8 cellular contexts compared by ENCODE assay signal in genomic region chr22:46149493-46149997, GRCh38. TPM values are rescaled to one million over a fixed set of nuclear protein-coding genes. Genes with fewer than 3 reads are reported as not detected.
DNase-seq lines count a peak whose midpoint lies in the region; ATAC-seq, FAIRE-seq and TF ChIP-seq lines count a peak whose summit lies in the region.

No MANE protein-coding gene starts in this region.

- no peak for TF ChIP-seq POLR2A in endothelial cell of umbilical vein (IDR thresholded peaks at IDR 0.05; ENCODE audit: low read depth, low read length)

- TF ChIP-seq CTCF in DND-41 (IDR thresholded peaks at IDR 0.05; ENCODE audit: borderline replicate concordance, extremely low read depth, low read length, poor library complexity, severe bottlenecking) (no peak), endothelial cell of umbilical vein (IDR thresholded peaks at IDR 0.05; ENCODE audit: extremely low read depth in 1 of 2, insufficient read depth in 1 of 2, low read depth in 1 of 2, low read length in 2 of 2) (no peak)

- DNase-seq in DND-41, result peak; percentile 69
- peak; percentile 9 for DNase-seq in LoVo (ENCODE audit: low spot score)
- peak; percentile 71 for DNase-seq in activated CD8-positive, alpha-beta memory T cell treated with anti-CD3 and anti-CD28 coated beads for 24 hours
- DNase-seq in endothelial cell of umbilical vein (ENCODE audit: low read depth, low spot score), result peak; percentile 8
- no peak for DNase-seq in HEK293T (ENCODE audit: extremely low spot score)

- H3K27me3 ChIP-seq in DND-41 (ENCODE audit: insufficient read depth, low read length, poor library complexity) (peaks cover 17% of the 10 kb centered on the region), endothelial cell of umbilical vein (ENCODE audit: control insufficient read depth in 2 of 2, insufficient read depth in 2 of 2, low read length in 2 of 2) (peaks cover 8 to 25% of the 10 kb centered on the region in 2 experiments), mononuclear cell (ENCODE audit: insufficient read depth, low read length) (no peaks in the 10 kb centered on the region), stomach smooth muscle (ENCODE audit: control insufficient read depth in 1 of 2, insufficient read depth in 2 of 2, low read length in 2 of 2) (no peaks in the 10 kb centered on the region)

- FAIRE-seq in endothelial cell of umbilical vein (lab: Jason Lieb, UNC), result peak; percentile 60

- BruUV-seq in endothelial cell of umbilical vein (replicated peaks; lab: Mats Ljungman, UMichigan), result no TSS peak

- dilution Hi-C loops in endothelial cell of umbilical vein (cut with MboI; ENCODE audit: extremely low pct_ligation_motif_present, low sequenced_read_pairs), result no loop called here

- intact Hi-C loops in endothelial cell of umbilical vein (cut with micrococcal nuclease), result loop anchor here (1.0 kb wide), 1 partner anchor 101 kb away; the partner anchor contains the start of gene CDPF1

- POLR2A ChIA-PET in endothelial cell of umbilical vein (lab: Charles Lee) (no interaction called here), HEK293T (lab: Yijun Ruan, JAX) (interaction anchor here (1.0 kb wide), 1 partner anchor 114 kb away, joined by 3 read pairs; no protein-coding TSS in a partner anchor)

- peak; percentile 55 for ATAC-seq in DND-41 (ENCODE audit: insufficient read depth, low read depth)
- no peak for ATAC-seq in GM21717 (IDR thresholded peaks at IDR 0.05; ENCODE audit: unreplicated experiment)

- no peaks in the 10 kb centered on the region for H3K9me3 ChIP-seq in DND-41 (ENCODE audit: insufficient read depth, low read length, severe bottlenecking)
- no peaks in the 10 kb centered on the region for H3K9me3 ChIP-seq in endothelial cell of umbilical vein (replicated peaks; ENCODE audit: control insufficient read depth, insufficient read depth, low read length)
- no peaks in the 10 kb centered on the region for H3K9me3 ChIP-seq in mononuclear cell (ENCODE audit: low read depth, low read length)
- H3K9me3 ChIP-seq in stomach smooth muscle (ENCODE audit: control insufficient read depth in 2 of 2, low read length in 2 of 2), result no peaks in the 10 kb centered on the region

- H3K4me1 ChIP-seq in DND-41 (ENCODE audit: insufficient read depth, low read length) (peaks cover 42% of the 10 kb centered on the region), endothelial cell of umbilical vein (ENCODE audit: control insufficient read depth, extremely low read depth, insufficient read depth, low read length) (peaks cover 11% of the 10 kb centered on the region), mononuclear cell (ENCODE audit: insufficient read depth, low read length) (peaks cover 21% of the 10 kb centered on the region), stomach smooth muscle (ENCODE audit: control insufficient read depth, insufficient read depth, low read length) (peaks cover 33% of the 10 kb centered on the region)

- H3K9me1 ChIP-seq in endothelial cell of umbilical vein (replicated peaks; ENCODE audit: control insufficient read depth, extremely low read depth, insufficient read depth, low read length), result no peaks in the 10 kb centered on the region

- H3K27ac ChIP-seq in DND-41 (ENCODE audit: low read length) (peak overlapping the region; percentile 60), endothelial cell of umbilical vein (ENCODE audit: insufficient read depth, low read depth, low read length) (no peak overlapping the region), stomach smooth muscle (ENCODE audit: low read length) (peak overlapping the region; percentile 82)

- H3K36me3 ChIP-seq in DND-41 (ENCODE audit: insufficient read depth, low read length) (peaks cover 28% of the 10 kb centered on the region), endothelial cell of umbilical vein (ENCODE audit: control insufficient read depth in 2 of 2, extremely low read depth in 1 of 2, insufficient read depth in 2 of 2, low read length in 2 of 2) (no peaks in the 10 kb centered on the region), stomach smooth muscle (ENCODE audit: control insufficient read depth in 2 of 2, insufficient read depth in 2 of 2, low read length in 2 of 2) (no peaks in the 10 kb centered on the region)

- H3K9ac ChIP-seq in DND-41 (ENCODE audit: low read depth, low read length) (peak overlapping the region; percentile 69), endothelial cell of umbilical vein (replicated peaks; ENCODE audit: extremely low read depth, insufficient read depth, low read length) (no peak overlapping the region), stomach smooth muscle (ENCODE audit: low read length in 2 of 2) (peak overlapping the region; percentile 55 to 63)

- H3K79me2 ChIP-seq in DND-41 (ENCODE audit: insufficient read depth, low read length) (peaks cover 38% of the 10 kb centered on the region), endothelial cell of umbilical vein (ENCODE audit: control insufficient read depth, insufficient read depth, low read length) (no peaks in the 10 kb centered on the region)

- H2AFZ ChIP-seq in DND-41 (ENCODE audit: low read depth, low read length), result peak overlapping the region; percentile 92
- peak overlapping the region; percentile 94 for H2AFZ ChIP-seq in endothelial cell of umbilical vein (ENCODE audit: low read depth, low read length)

- peak overlapping the region; percentile 100 for H3K4me2 ChIP-seq in DND-41 (ENCODE audit: insufficient read depth, low read length)
- H3K4me2 ChIP-seq in endothelial cell of umbilical vein (ENCODE audit: insufficient read depth, low read length), result peak overlapping the region; percentile 74

- CTCF ChIA-PET in endothelial cell of umbilical vein (lab: Charles Lee) (interaction anchor here (3.3 kb wide), 1 partner anchor 27 kb away, joined by 11 read pairs; no protein-coding TSS in a partner anchor), HEK293T (lab: Yijun Ruan, JAX) (no interaction called here)

- H4K20me1 ChIP-seq in DND-41 (ENCODE audit: insufficient read depth, low read length), result peaks cover 12% of the 10 kb centered on the region
- H4K20me1 ChIP-seq in endothelial cell of umbilical vein (replicated peaks; ENCODE audit: control insufficient read depth, extremely low read depth, insufficient read depth, low read length), result no peaks in the 10 kb centered on the region

- H3K4me3 ChIP-seq in DND-41 (ENCODE audit: low read depth in 1 of 2, low read length in 2 of 2) (peak overlapping the region; percentile 78 to 99), endothelial cell of umbilical vein (replicated peaks in 1 of 3; ENCODE audit: insufficient read depth in 1 of 3, low read depth in 1 of 3, low read length in 3 of 3) (peak overlapping the region; percentile 46 to 92 (median 56)), mononuclear cell (ENCODE audit: low read length) (peak overlapping the region; percentile 58), stomach smooth muscle (ENCODE audit: low read length in 2 of 2) (peak overlapping the region; percentile 57 to 77)

TF ChIP-seq in endothelial cell of umbilical vein, 7 proteins besides CTCF, POLR2A, EP300 and RAD21:
- TF ChIP-seq FOS (IDR thresholded peaks at IDR 0.05; ENCODE audit: borderline replicate concordance, insufficient read depth, low read length), result no peak
- peak; percentile 83 for TF ChIP-seq EZH2 (IDR thresholded peaks at IDR 0.05; ENCODE audit: borderline replicate concordance, low read depth, low read length, severe bottlenecking)

TF ChIP-seq in HEK293T, 16 proteins besides CTCF, POLR2A, EP300 and RAD21:
- TF ChIP-seq LEF1 (IDR thresholded peaks at IDR 0.05; ENCODE audit: borderline replicate concordance) (no peak), ELF4 (IDR thresholded peaks at IDR 0.05) (no peak), FOXA1 (IDR thresholded peaks at IDR 0.05) (no peak), PKNOX1 (IDR thresholded peaks at IDR 0.05) (no peak), SP1 (IDR thresholded peaks at IDR 0.05) (no peak), TARDBP (IDR thresholded peaks at IDR 0.05) (no peak), ZNF384 (IDR thresholded peaks at IDR 0.05) (no peak), FOXK2 (IDR thresholded peaks at IDR 0.05) (no peak), HDGF (IDR thresholded peaks at IDR 0.05; ENCODE audit: borderline replicate concordance) (no peak), NFRKB (IDR thresholded peaks at IDR 0.05) (no peak), FOXM1 (IDR thresholded peaks at IDR 0.05; ENCODE audit: borderline replicate concordance) (no peak), L3MBTL2 (conservative IDR thresholded peaks at IDR 0.05) (no peak), SUZ12 (IDR thresholded peaks at IDR 0.05) (no peak), ARNT (IDR thresholded peaks at IDR 0.05) (no peak), BHLHE40 (IDR thresholded peaks at IDR 0.05; ENCODE audit: borderline replicate concordance) (no peak), CTBP1 (IDR thresholded peaks at IDR 0.05; ENCODE audit: borderline replicate concordance) (no peak)

RNA-seq across cellular contexts. Expression of gene PPARA, which starts 0.8 kb away (rescaled TPM):
- total RNA-seq in endothelial cell of umbilical vein, result 6.6 and 10.7 TPM in 2 replicates
- 2.9 and 3.1 TPM in 2 replicates for polyA plus RNA-seq in endothelial cell of umbilical vein
- polyA plus RNA-seq in endothelial cell of umbilical vein (2011; cell fraction: cytosol; rRNA removed), result 2.5 and 3.6 TPM in 2 replicates
- 4.3 and 5.5 TPM in 2 replicates for polyA plus RNA-seq in endothelial cell of umbilical vein (2011; cell fraction: nucleus; rRNA removed)
- 3.5 and 4.7 TPM in 2 replicates for polyA plus RNA-seq in endothelial cell of umbilical vein (2012)
- 8.8 and 10.2 TPM in 2 replicates for polyA minus RNA-seq in endothelial cell of umbilical vein
- 4.8 TPM for polyA minus RNA-seq in endothelial cell of umbilical vein (2011; cell fraction: cytosol; rRNA and poly(A)+ RNA removed)
- polyA minus RNA-seq in endothelial cell of umbilical vein (2011; cell fraction: nucleus; rRNA and poly(A)+ RNA removed), result 5.0 and 5.8 TPM in 2 replicates
- total RNA-seq in mononuclear cell, result 5.1 TPM
